Comparison of ENCODE assay signal across 20 cellular contexts in genomic region chr1:29838738-29839320, GRCh38.
DNase-seq lines count a peak whose midpoint lies in the region; ATAC-seq, FAIRE-seq and TF ChIP-seq lines count a peak whose summit lies in the region.
"Had no signal": no experiment of that assay in that cellular context is flagged by ENCODE, and none has a peak within 500 bp of the region (broad histone marks: within the 10 kb centered on the region; RNA-seq: fewer than 3 reads in every experiment).

No MANE protein-coding gene starts in this region.

- no peak overlapping the region for H3K4me3 Mint-ChIP-seq in natural killer cell treated with Interleukin-12 subunit alpha and Interleukin-12 subunit beta and Interleukin-15 and Interleukin-18, amount 100 ng/mL, for 72 hours
- no peak overlapping the region for H3K4me3 Mint-ChIP-seq in natural killer cell
- H3K4me3 Mint-ChIP-seq: CD4-positive, alpha-beta memory T cell; H9 had no signal

- peaks cover 8% of the 10 kb centered on the region for H3K9me3 Mint-ChIP-seq in natural killer cell treated with Interleukin-12 subunit alpha and Interleukin-12 subunit beta and Interleukin-15 and Interleukin-18, amount 100 ng/mL, for 72 hours
- peaks cover 4 to 10% of the 10 kb centered on the region in 2 donors for H3K9me3 Mint-ChIP-seq in natural killer cell

- no peaks in the 10 kb centered on the region for H3K79me2 ChIP-seq in K562 (ENCODE audit: control insufficient read depth, insufficient read depth, low read length)

- H3K36me3 ChIP-seq in K562 (ENCODE audit: control insufficient read depth, insufficient read depth, low read length) (no peaks in the 10 kb centered on the region), upper lobe of right lung (no peaks in the 10 kb centered on the region)
- H3K36me3 ChIP-seq: BE2C had no signal

- H3K4me1 ChIP-seq in K562 (replicated peaks in 1 of 2; ENCODE audit: control insufficient read depth in 2 of 2, insufficient read depth in 2 of 2, low read length in 2 of 2) (no peaks in the 10 kb centered on the region), upper lobe of right lung (no peaks in the 10 kb centered on the region)
- H3K4me1 ChIP-seq: BE2C had no signal

- H3K27me3 ChIP-seq in K562 (ENCODE audit: control insufficient read depth in 2 of 2, insufficient read depth in 2 of 2, low read length in 2 of 2) (no peaks in the 10 kb centered on the region; a peak in 1 of 5 replicates), upper lobe of right lung (peaks cover 25% of the 10 kb centered on the region)
- H3K27me3 ChIP-seq: BE2C had no signal

- no peak overlapping the region for H3K4me2 ChIP-seq in K562 (ENCODE audit: insufficient read depth, low read length)

- TF ChIP-seq CTCF in natural killer cell (IDR thresholded peaks at IDR 0.05): no peak
- no peak for TF ChIP-seq CTCF in K562 (IDR thresholded peaks at IDR 0.05 in 2 of 3, conservative IDR thresholded peaks at IDR 0.05 in 1 of 3; ENCODE audit: insufficient read depth in 2 of 3, low read depth in 1 of 3, low read length in 3 of 3)
- no peak for TF ChIP-seq CTCF in upper lobe of right lung (IDR thresholded peaks at IDR 0.05)

- H3K36me3 Mint-ChIP-seq in natural killer cell treated with Interleukin-12 subunit alpha and Interleukin-12 subunit beta and Interleukin-15 and Interleukin-18, amount 100 ng/mL, for 72 hours: peaks cover 13% of the 10 kb centered on the region
- no peaks in the 10 kb centered on the region for H3K36me3 Mint-ChIP-seq in natural killer cell
- H3K36me3 Mint-ChIP-seq: CD4-positive, alpha-beta memory T cell had no signal

- no peaks in the 10 kb centered on the region for H3K9me1 ChIP-seq in K562 (ENCODE audit: control insufficient read depth, insufficient read depth, low read length)

- no peak for ATAC-seq in natural killer cell treated with Interleukin-12 subunit alpha and Interleukin-12 subunit beta and Interleukin-15 and Interleukin-18, amount 100 ng/mL, for 72 hours
- no peak for ATAC-seq in natural killer cell
- ATAC-seq in K562: no peak
- no peak for ATAC-seq in upper lobe of right lung

- TF ChIP-seq EP300 in K562 (IDR thresholded peaks at IDR 0.05; ENCODE audit: low read length): no peak

- CTCF ChIA-PET in K562 (lab: Yijun Ruan, JAX; ENCODE audit: low intra/inter-chr PET ratio): no interaction called here

- POLR2A ChIA-PET in K562 (lab: Yijun Ruan, JAX): interaction anchor here (0.6 to 1.5 kb wide), 3 partner anchors 70 to 366 kb away, joined by 3 to 4 read pairs (median 4); no protein-coding TSS in a partner anchor

- DNase-seq in natural killer cell treated with Interleukin-12 subunit alpha and Interleukin-12 subunit beta and Interleukin-15 and Interleukin-18, amount 100 ng/mL, for 72 hours (ENCODE audit: low spot score): peak; percentile 28
- DNase-seq in natural killer cell (no peak), K562 (ENCODE audit: extremely low read depth in 1 of 4, low spot score in 3 of 4) (no peak), kidney tubule cell (ENCODE audit: low spot score) (peak; percentile 18), activated gamma-delta T cell treated with Interleukin-2 at 50 U/mL for 16 hours (no peak), upper lobe of right lung (no peak), NCI-H510A (lab: John Stamatoyannopoulos, UW) (no peak)
- DNase-seq: BE2C; CD4-positive, alpha-beta memory T cell; DMS153; DMS79 treated with DMSO at 0.1 percent for 48 hours; EL; GOT3; H9 had no signal

- no peaks in the 10 kb centered on the region for H4K20me1 ChIP-seq in K562 (replicated peaks; ENCODE audit: control insufficient read depth, insufficient read depth, low read length)

- peaks cover 27 to 40% of the 10 kb centered on the region in 2 donors for H3K27me3 Mint-ChIP-seq in natural killer cell treated with Interleukin-12 subunit alpha and Interleukin-12 subunit beta and Interleukin-15 and Interleukin-18, amount 100 ng/mL, for 72 hours
- H3K27me3 Mint-ChIP-seq in natural killer cell (ENCODE audit: low read depth in 2 of 2): peaks cover 9 to 21% of the 10 kb centered on the region in 2 donors

- H3K9ac ChIP-seq in K562 (ENCODE audit: insufficient read depth in 1 of 2, low read depth in 2 of 2, low read length in 2 of 2): no peak overlapping the region

- intact Hi-C loops in natural killer cell (cut with micrococcal nuclease) (no loop called here), K562 (cut with micrococcal nuclease) (no loop called here), upper lobe of right lung (cut with DNase I) (no loop called here)

- no peak for TF ChIP-seq RAD21 in K562 (CRISPR knock-in tag; conservative IDR thresholded peaks at IDR 0.05 in 1 of 2, IDR thresholded peaks at IDR 0.05 in 1 of 2)

- H3K9me3 ChIP-seq in K562 (replicated peaks; ENCODE audit: control insufficient read depth, insufficient read depth, low read depth, low read length): peaks cover 6% of the 10 kb centered on the region
- H3K9me3 ChIP-seq in upper lobe of right lung: no peaks in the 10 kb centered on the region
- H3K9me3 ChIP-seq: BE2C had no signal

- no peak overlapping the region for H3K4me3 ChIP-seq in K562
- H3K4me3 ChIP-seq in upper lobe of right lung: no peak overlapping the region

- no peak overlapping the region for H2AFZ ChIP-seq in K562 (ENCODE audit: low read depth, low read length)

- no peak for TF ChIP-seq POLR2A in K562 (conservative IDR thresholded peaks at IDR 0.05)

- in situ Hi-C loops in K562 (cut with MboI): no loop called here

- peak overlapping the region in 1 of 2 donors; percentile 28 for H3K27ac Mint-ChIP-seq in natural killer cell treated with Interleukin-12 subunit alpha and Interleukin-12 subunit beta and Interleukin-15 and Interleukin-18, amount 100 ng/mL, for 72 hours
- no peak overlapping the region for H3K27ac Mint-ChIP-seq in natural killer cell
- H3K27ac Mint-ChIP-seq: CD4-positive, alpha-beta memory T cell; H9 had no signal

- H3K4me1 Mint-ChIP-seq in natural killer cell treated with Interleukin-12 subunit alpha and Interleukin-12 subunit beta and Interleukin-15 and Interleukin-18, amount 100 ng/mL, for 72 hours (ENCODE audit: low read depth in 2 of 2): no peaks in the 10 kb centered on the region
- H3K4me1 Mint-ChIP-seq in natural killer cell: no peaks in the 10 kb centered on the region
- H3K4me1 Mint-ChIP-seq: CD4-positive, alpha-beta memory T cell had no signal

- FAIRE-seq in K562 (lab: Jason Lieb, UNC): no peak
- FAIRE-seq: A204.1, D721Med, G401.6, GM12891, HTR-8/SVneo had no signal

- H3K27ac ChIP-seq in K562 (ENCODE audit: extremely low read depth, low read depth, low read length) (no peak overlapping the region), upper lobe of right lung (no peak overlapping the region)
- H3K27ac ChIP-seq: C4-2B had no signal

- WGBS in K562 (ENCODE audit: insufficient coverage, low coverage, missing lambda C conversion rate): 0% methylated on average over 3 of the region's 3 CpGs

- BruUV-seq in K562 (replicated peaks; lab: Mats Ljungman, UMichigan): no TSS peak

TF ChIP-seq in K562, 482 proteins besides CTCF, POLR2A, EP300 and RAD21:
- TF ChIP-seq TCF3 (CRISPR knock-in tag; IDR thresholded peaks at IDR 0.05) (no peak), HES1 (IDR thresholded peaks at IDR 0.05; ENCODE audit: low read depth) (no peak), TAF1 (IDR thresholded peaks at IDR 0.05; ENCODE audit: control insufficient read depth, extremely low read depth, insufficient read depth, low read length, severe bottlenecking) (no peak), ATF3 (IDR thresholded peaks at IDR 0.05) (peak; percentile 57), ATF3 (CRISPR knock-in tag; conservative IDR thresholded peaks at IDR 0.05) (no peak), MAFF (IDR thresholded peaks at IDR 0.05; ENCODE audit: low read length) (no peak), ATF1 (CRISPR knock-in tag; IDR thresholded peaks at IDR 0.05) (no peak), ATF1 (tag; IDR thresholded peaks at IDR 0.05) (0 out of 2 replicates have a peak, but pooled peaks have one; percentile 22), ZBTB8A (IDR thresholded peaks at IDR 0.05; ENCODE audit: partially characterized antibody) (no peak)
TF ChIP-seq in K562: peak in this region for 2.

Comparison
In these comparisons a context has a peak if more than half of its experiments do, and no peak if none do; other contexts are left out.
1. DNase-seq: peak in natural killer cell treated with Interleukin-12 subunit alpha and Interleukin-12 subunit beta and Interleukin-15 and Interleukin-18, amount 100 ng/mL, for 72 hours (single experiment) and kidney tubule cell (single experiment); none in natural killer cell (single experiment), K562 (0 of 4), activated gamma-delta T cell treated with Interleukin-2 at 50 U/mL for 16 hours (single experiment), upper lobe of right lung (single experiment) and NCI-H510A (single experiment).